17 cellular contexts compared by ENCODE assay signal in the genomic region with DNA sequence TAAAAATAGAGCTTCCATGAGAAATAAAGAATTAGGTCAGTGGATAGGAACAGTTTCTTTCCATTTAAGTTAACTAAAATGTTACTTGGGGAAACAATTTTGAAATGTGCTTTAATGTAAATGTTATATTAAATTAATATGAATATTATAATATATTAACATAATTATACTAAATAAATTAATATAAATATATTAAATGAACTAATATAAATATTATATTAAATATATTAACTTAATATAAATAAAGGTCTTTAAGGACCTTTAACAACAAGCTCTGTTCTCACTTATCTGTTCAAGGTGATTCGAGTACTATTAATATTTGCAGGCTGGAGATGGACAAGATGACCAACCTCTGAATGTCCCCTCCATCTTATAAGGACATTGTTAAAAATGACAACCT.
A peak's percentile ranks its signal among the peaks of the same experiment; 100 is the strongest.
DNase-seq lines count a peak whose midpoint lies in the region; ATAC-seq, FAIRE-seq and TF ChIP-seq lines count a peak whose summit lies in the region.
"Had no signal": no experiment of that assay in that cellular context is flagged by ENCODE, and none has a peak within 500 bp of the region (broad histone marks: within the 10 kb centered on the region; RNA-seq: fewer than 3 reads in every experiment).

No MANE protein-coding gene starts in this region.

- TF ChIP-seq POLR2A in uterus (IDR thresholded peaks at IDR 0.05): no peak

- H3K36me3 ChIP-seq in left ventricle myocardium inferior (no peaks in the 10 kb centered on the region), right atrium auricular region (no peaks in the 10 kb centered on the region), parathyroid adenoma (ENCODE audit: control insufficient read depth, insufficient read depth, low read length) (no peaks in the 10 kb centered on the region), uterus (no peaks in the 10 kb centered on the region)
- H3K36me3 ChIP-seq: SJSA1 had no signal

- no peaks in the 10 kb centered on the region for H3K36me3 Mint-ChIP-seq in activated CD8-positive, alpha-beta memory T cell treated with anti-CD3 and anti-CD28 coated beads, Interleukin-2, amount 10 ng/mL, durations not matched to agents 7 days and 5 days

- intact Hi-C loops in left ventricle myocardium inferior (cut with micrococcal nuclease) (no loop called here), uterus (cut with DNase I; ENCODE audit: low total_unique reads) (no loop called here)

- H3K4me3 ChIP-seq in left ventricle myocardium inferior (no peak overlapping the region), right atrium auricular region (no peak overlapping the region), parathyroid adenoma (ENCODE audit: low read depth, low read length) (no peak overlapping the region), uterus (no peak overlapping the region)
- H3K4me3 ChIP-seq: SJSA1 had no signal

- H3K27ac ChIP-seq in left ventricle myocardium inferior (replicated peaks) (peak overlapping the region; percentile 75), right atrium auricular region (peak overlapping the region in 1 of 2 donors; percentile 4), parathyroid adenoma (peak overlapping the region; percentile 13), uterus (peak overlapping the region in 1 of 2 donors; percentile 15)
- H3K27ac ChIP-seq: C4-2B, SJSA1 had no signal

- no peak overlapping the region for H3K9ac ChIP-seq in parathyroid adenoma

- H3K4me3 Mint-ChIP-seq in activated CD8-positive, alpha-beta memory T cell treated with anti-CD3 and anti-CD28 coated beads, Interleukin-2, amount 10 ng/mL, durations not matched to agents 7 days and 5 days: no peak overlapping the region

- CTCF ChIA-PET in activated CD8-positive, alpha-beta memory T cell treated with anti-CD3 and anti-CD28 coated beads, Interleukin-2, amount 10 ng/mL, durations not matched to agents 7 days and 5 days (lab: Charles Lee): no interaction called here

- H3K4me2 ChIP-seq in parathyroid adenoma (ENCODE audit: low read length): no peak overlapping the region

- DNase-seq in left ventricle myocardium inferior (no peak), right atrium auricular region (ENCODE audit: low spot score) (no peak), frontal cortex (ENCODE audit: low spot score in 2 of 2) (no peak), uterus (no peak)
- DNase-seq in activated CD8-positive, alpha-beta memory T cell treated with anti-CD3 and anti-CD28 coated beads, Interleukin-2, amount 10 ng/mL, durations not matched to agents 7 days and 5 days: no peak
- DNase-seq in stimulated activated CD4-positive, alpha-beta T cell treated with anti-CD3 and anti-CD28 coated beads, Interleukin-4, amount 100 ng/mL, for 24 hours: no peak
- DNase-seq: GOT3, NCI-H187, NCI-H2107, NCI-H2227 treated with DMSO at 0.1 percent for 48 hours, NCI-H524 had no signal

- H3K27ac Mint-ChIP-seq in activated CD8-positive, alpha-beta memory T cell treated with anti-CD3 and anti-CD28 coated beads, Interleukin-2, amount 10 ng/mL, durations not matched to agents 7 days and 5 days: no peak overlapping the region

- H3K27me3 ChIP-seq in left ventricle myocardium inferior (ENCODE audit: low read depth): no peaks in the 10 kb centered on the region
- H3K27me3 ChIP-seq in right atrium auricular region: no peaks in the 10 kb centered on the region
- no peaks in the 10 kb centered on the region for H3K27me3 ChIP-seq in parathyroid adenoma (ENCODE audit: control insufficient read depth, insufficient read depth, low read length)
- no peaks in the 10 kb centered on the region for H3K27me3 ChIP-seq in uterus
- H3K27me3 ChIP-seq: SJSA1 had no signal

- H3K9me3 ChIP-seq in left ventricle myocardium inferior (replicated peaks) (peaks cover 2% of the 10 kb centered on the region), right atrium auricular region (peaks cover 0 to 4% of the 10 kb centered on the region in 2 donors), parathyroid adenoma (ENCODE audit: control insufficient read depth, low read length) (no peaks in the 10 kb centered on the region), uterus (peaks cover 0 to 4% of the 10 kb centered on the region in 2 donors)
- H3K9me3 ChIP-seq: SJSA1 had no signal

- FAIRE-seq in TTC549 (lab: Jason Lieb, UNC): peak; percentile 87
- FAIRE-seq in frontal cortex (lab: Jason Lieb, UNC): no peak
- FAIRE-seq: D721Med, GM18507 had no signal

- no peak for TF ChIP-seq CTCF in left ventricle myocardium inferior (IDR thresholded peaks at IDR 0.05; ENCODE audit: borderline replicate concordance)
- no peak for TF ChIP-seq CTCF in right atrium auricular region (IDR thresholded peaks at IDR 0.05)
- TF ChIP-seq CTCF in parathyroid adenoma (IDR thresholded peaks at IDR 0.05): no peak
- TF ChIP-seq CTCF in uterus (IDR thresholded peaks at IDR 0.05): no peak

- no peak for ATAC-seq in activated CD8-positive, alpha-beta memory T cell treated with anti-CD3 and anti-CD28 coated beads, Interleukin-2, amount 10 ng/mL, durations not matched to agents 7 days and 5 days

- H2AFZ ChIP-seq in parathyroid adenoma: no peak overlapping the region

- H3K4me1 Mint-ChIP-seq in activated CD8-positive, alpha-beta memory T cell treated with anti-CD3 and anti-CD28 coated beads, Interleukin-2, amount 10 ng/mL, durations not matched to agents 7 days and 5 days: peaks cover 16% of the 10 kb centered on the region

- peaks cover 4% of the 10 kb centered on the region for H3K27me3 Mint-ChIP-seq in activated CD8-positive, alpha-beta memory T cell treated with anti-CD3 and anti-CD28 coated beads, Interleukin-2, amount 10 ng/mL, durations not matched to agents 7 days and 5 days

- H3K79me2 ChIP-seq in parathyroid adenoma: peaks cover 21% of the 10 kb centered on the region

- H3K9me3 Mint-ChIP-seq in activated CD8-positive, alpha-beta memory T cell treated with anti-CD3 and anti-CD28 coated beads, Interleukin-2, amount 10 ng/mL, durations not matched to agents 7 days and 5 days (ENCODE audit: low read depth): no peaks in the 10 kb centered on the region

- H3K4me1 ChIP-seq in left ventricle myocardium inferior: peaks cover 61% of the 10 kb centered on the region
- peaks cover 0 to 47% of the 10 kb centered on the region in 2 donors for H3K4me1 ChIP-seq in right atrium auricular region
- no peaks in the 10 kb centered on the region for H3K4me1 ChIP-seq in parathyroid adenoma
- no peaks in the 10 kb centered on the region for H3K4me1 ChIP-seq in uterus
- H3K4me1 ChIP-seq: SJSA1 had no signal
